ENCODE assay signal across 25 cellular contexts in the genomic region with DNA sequence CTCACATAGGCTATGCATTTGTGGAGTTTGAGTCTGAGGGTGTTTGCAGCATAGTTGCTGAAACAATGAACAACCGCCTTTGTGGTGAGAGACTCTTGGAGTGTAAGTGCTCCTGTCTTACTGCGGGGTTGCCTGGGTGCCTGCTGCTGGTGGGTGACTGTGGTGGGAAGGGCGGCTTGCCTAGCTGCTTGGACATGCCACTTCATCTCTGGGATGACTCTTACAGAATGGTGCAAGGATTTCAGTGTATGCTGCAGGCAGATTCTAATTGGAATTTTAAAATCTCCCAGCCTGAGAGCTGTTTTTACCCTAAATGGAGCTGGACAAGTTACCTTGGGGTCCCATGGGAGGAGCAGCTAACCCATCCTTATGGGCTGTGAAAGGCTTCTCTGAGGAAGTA. TPM values are rescaled to one million over a fixed set of nuclear protein-coding genes. Genes with fewer than 3 reads are reported as not detected.
DNase-seq lines count a peak whose midpoint lies in the region; ATAC-seq and TF ChIP-seq lines count a peak whose summit lies in the region.
"Had no signal": no experiment of that assay in that cellular context is flagged by ENCODE, and none has a peak within 500 bp of the region (broad histone marks: within the 10 kb centered on the region; RNA-seq: fewer than 3 reads in every experiment).

No MANE protein-coding gene starts in this region.

- WGBS in psoas muscle, 3 donors, result 77 to 94% (median 93%) methylated on average over 3 of the region's 3 CpGs
- WGBS in transverse colon (ENCODE audit: low coverage in 1 of 2), 2 donors, result 92 to 100% methylated on average over 1 to 3 of the region's 3 CpGs

- no peak overlapping the region for H3K4me3 ChIP-seq in Caco-2 (ENCODE audit: low read depth, low read length)
- H3K4me3 ChIP-seq in PC-9, result no peak overlapping the region
- no peak overlapping the region for H3K4me3 ChIP-seq in psoas muscle
- H3K4me3 ChIP-seq in transverse colon, result no peak overlapping the region
- H3K4me3 ChIP-seq: GM12878, SK-N-MC had no signal

- TF ChIP-seq POLR2A in transverse colon (IDR thresholded peaks at IDR 0.05), result no peak

- H3K27ac Mint-ChIP-seq in Caco-2 (ENCODE audit: unreplicated experiment), result peak overlapping the region; percentile 82
- H3K27ac Mint-ChIP-seq: CD4-positive, CD25-positive, alpha-beta regulatory T cell; H9; HFFc6 had no signal

- H3K9me3 Mint-ChIP-seq in Caco-2 (ENCODE audit: unreplicated experiment), result no peaks in the 10 kb centered on the region
- H3K9me3 Mint-ChIP-seq: CD4-positive, CD25-positive, alpha-beta regulatory T cell; H9; HFFc6 had no signal

- H3K4me1 Mint-ChIP-seq in Caco-2 (ENCODE audit: low read depth, unreplicated experiment), result peaks cover 38% of the 10 kb centered on the region
- H3K4me1 Mint-ChIP-seq: CD4-positive, CD25-positive, alpha-beta regulatory T cell had no signal

- no peaks in the 10 kb centered on the region for H3K9me2 ChIP-seq in PC-9 (ENCODE audit: insufficient read depth)

- peak overlapping the region; percentile 22 for H3K4me3 Mint-ChIP-seq in Caco-2 (ENCODE audit: unreplicated experiment)
- H3K4me3 Mint-ChIP-seq: CD4-positive, CD25-positive, alpha-beta regulatory T cell; H9; HFFc6 had no signal

- CTCF ChIA-PET in Caco-2 (lab: Charles Lee) (interaction anchor here (0.6 to 1.8 kb wide), 3 partner anchors 26 to 102 kb away, joined by 3 to 6 read pairs (median 3); no protein-coding TSS in a partner anchor), PC-9 (lab: Charles Lee) (no interaction called here)

- H3K79me2 ChIP-seq in PC-9 (ENCODE audit: low read depth), result no peaks in the 10 kb centered on the region

- H3K36me3 ChIP-seq in Caco-2 (ENCODE audit: control insufficient read depth, insufficient read depth, low read length) (no peaks in the 10 kb centered on the region), PC-9 (ENCODE audit: low read depth) (no peaks in the 10 kb centered on the region), psoas muscle (ENCODE audit: insufficient read depth in 1 of 2, low read depth in 1 of 2) (no peaks in the 10 kb centered on the region), transverse colon (no peaks in the 10 kb centered on the region)
- H3K36me3 ChIP-seq: BE2C had no signal

- TF ChIP-seq CTCF in Caco-2 (IDR thresholded peaks at IDR 0.05; ENCODE audit: insufficient read depth in 1 of 2, low read depth in 1 of 2, low read length in 1 of 2, severe bottlenecking in 1 of 2, unreplicated experiment in 1 of 2) (no peak), PC-9 (conservative IDR thresholded peaks at IDR 0.05) (no peak), psoas muscle (IDR thresholded peaks at IDR 0.05) (no peak), transverse colon (IDR thresholded peaks at IDR 0.05) (no peak)

- in situ Hi-C loops in transverse colon (cut with MboI; ENCODE audit: low pct_ligation_motif_present in 1 of 4, low pct_unique_long_range_greater_than_20kb in 1 of 4, low sequenced_read_pairs in 3 of 4), result no loop called here

- H3F3A ChIP-seq in PC-9 (ENCODE audit: insufficient read depth, low read depth), result peaks cover 60% of the 10 kb centered on the region

- no peak for TF ChIP-seq EP300 in transverse colon (IDR thresholded peaks at IDR 0.05; ENCODE audit: low read depth)

- DNase-seq in Caco-2, result no peak
- DNase-seq in PC-9, result peak in 1 of 2 experiments; percentile 58
- peak; percentile 61 for DNase-seq in islet precursor cell
- no peak for DNase-seq in psoas muscle
- no peak for DNase-seq in transverse colon
- DNase-seq: BE2C; CD4-positive, CD25-positive, alpha-beta regulatory T cell; DND-41; H9; HFFc6; KG1; NCI-H1092 treated with DMSO at 0.1 percent for 48 hours; NCI-H1436 treated with DMSO at 0.1 percent for 48 hours; NCI-H1930; NCI-H2171 treated with DMSO at 0.1 percent for 48 hours; NCI-H446 treated with DMSO at 0.1 percent for 48 hours; NCI-H526 treated with DMSO at 0.1 percent for 48 hours; PC-3; RPMI8226; SHP77 treated with DMSO at 0.1 percent for 48 hours; SW 1271 had no signal

- no peak overlapping the region for H2AFZ ChIP-seq in PC-9

- no peaks in the 10 kb centered on the region for H3K9me3 ChIP-seq in Caco-2
- H3K9me3 ChIP-seq in PC-9 (ENCODE audit: insufficient read depth, low read depth), result no peaks in the 10 kb centered on the region
- no peaks in the 10 kb centered on the region for H3K9me3 ChIP-seq in psoas muscle
- no peaks in the 10 kb centered on the region for H3K9me3 ChIP-seq in transverse colon
- H3K9me3 ChIP-seq: BE2C had no signal

- H3K4me1 ChIP-seq in Caco-2, result peaks cover 49% of the 10 kb centered on the region
- peaks cover 59% of the 10 kb centered on the region for H3K4me1 ChIP-seq in PC-9 (replicated peaks; ENCODE audit: insufficient read depth)
- H3K4me1 ChIP-seq in psoas muscle, result peaks cover 45% of the 10 kb centered on the region
- H3K4me1 ChIP-seq in transverse colon, result peaks cover 0 to 6% (median 4%) of the 10 kb centered on the region in 4 donors

- no peaks in the 10 kb centered on the region for H3K27me3 Mint-ChIP-seq in Caco-2 (ENCODE audit: insufficient read depth, unreplicated experiment)

- intact Hi-C loops in Caco-2 (cut with micrococcal nuclease; ENCODE audit: unreplicated experiment), result loop anchor here (2.0 kb wide), 1 partner anchor 35 kb away; no protein-coding TSS in a partner anchor
- intact Hi-C loops in PC-9 (cut with micrococcal nuclease; ENCODE audit: unreplicated experiment), result loop anchor here (5.0 kb wide), 1 partner anchor 198 kb away; no protein-coding TSS in a partner anchor
- intact Hi-C loops in psoas muscle (cut with DNase I), result loop anchor here in 1 of 2 donors (5.0 kb wide), 1 partner anchor 103 kb away; no protein-coding TSS in a partner anchor
- intact Hi-C loops in transverse colon (cut with DNase I; ENCODE audit: low total_unique reads), result no loop called here

- peak in 1 of 4 donors; percentile 38 for ATAC-seq in psoas muscle
- ATAC-seq in HG02759 (IDR thresholded peaks at IDR 0.05; ENCODE audit: unreplicated experiment), result no peak
- ATAC-seq in HG02970 (IDR thresholded peaks at IDR 0.05; ENCODE audit: low FRiP score, unreplicated experiment), result no peak
- ATAC-seq: GM12878, PC-3 had no signal

- POLR2A ChIA-PET in Caco-2 (lab: Charles Lee), result no interaction called here
- POLR2A ChIA-PET in PC-9 (lab: Charles Lee; ENCODE audit: unreplicated experiment), result interaction anchor here (0.6 kb wide), 1 partner anchor 101 kb away, joined by 5 read pairs; no protein-coding TSS in a partner anchor

- no peaks in the 10 kb centered on the region for H4K20me1 ChIP-seq in PC-9 (ENCODE audit: insufficient read depth)

- no TSS peak for BruUV-seq in Caco-2 (replicated peaks; lab: Mats Ljungman, UMichigan)
- no TSS peak for BruUV-seq in PC-9 (replicated peaks; lab: Mats Ljungman, UMichigan)

- H3K27me3 ChIP-seq in Caco-2 (replicated peaks; ENCODE audit: control insufficient read depth, insufficient read depth, low read length) (no peaks in the 10 kb centered on the region), PC-9 (ENCODE audit: insufficient read depth, low read depth) (no peaks in the 10 kb centered on the region), psoas muscle (ENCODE audit: insufficient read depth in 3 of 3, low read length in 2 of 3) (no peaks in the 10 kb centered on the region), transverse colon (no peaks in the 10 kb centered on the region)
- H3K27me3 ChIP-seq: BE2C had no signal

- no peaks in the 10 kb centered on the region for H3K36me3 Mint-ChIP-seq in Caco-2 (ENCODE audit: insufficient read depth, unreplicated experiment)
- H3K36me3 Mint-ChIP-seq: CD4-positive, CD25-positive, alpha-beta regulatory T cell had no signal

- H3K27ac ChIP-seq in PC-9 (peak overlapping the region; percentile 60), psoas muscle (peak overlapping the region; percentile 26), transverse colon (no peak overlapping the region)
- H3K27ac ChIP-seq: SK-N-MC had no signal

- H3K4me2 ChIP-seq in PC-9, result peak overlapping the region; percentile 43

RNA-seq across cellular contexts. Expression of a gene that starts 50.1 kb away (rescaled TPM):
- total RNA-seq in Caco-2 (2022) (0.11 TPM in 1 of 2 replicates, not detected in the other), PC-9 (2021) (0.94 and 1.6 TPM in 2 replicates), psoas muscle (under 1 TPM in 3 of 4 donors, not detected in 1; 0.10 to 0.21 (median 0.13) TPM), transverse colon (under 1 TPM in 3 of 4 donors, not detected in 1; 0.14 to 0.64 (median 0.20) TPM)
- under 1 TPM; 0.01 to 0.21 (median 0.03) TPM for polyA plus RNA-seq in psoas muscle
- total RNA-seq: CD4-positive, CD25-positive, alpha-beta regulatory T cell; GM12878 had no signal
- polyA plus RNA-seq: CD4-positive, CD25-positive, alpha-beta regulatory T cell; GM12878 had no signal

Comparison
In these comparisons a context has a peak if more than half of its experiments do, and no peak if none do; other contexts are left out.
1. H3K27ac ChIP-seq: peak in PC-9 (single experiment) and psoas muscle (single experiment); none in transverse colon (0 of 4).